20 cellular contexts compared by ENCODE assay signal in genomic region chr19:18526316-18526715, GRCh38.
"Had no signal": no experiment of that assay in that cellular context is flagged by ENCODE, and none has a peak within 500 bp of the region (broad histone marks: within the 10 kb centered on the region; RNA-seq: fewer than 3 reads in every experiment).

No MANE protein-coding gene starts in this region.

- H3K4me3 ChIP-seq: adrenal gland, left lung, pancreas, stomach had no signal

- H3K4me1 ChIP-seq: pancreas had no signal

- H3K27ac ChIP-seq: adrenal gland, left lung, pancreas, stomach, VCaP had no signal

- H3K4me3 Mint-ChIP-seq: activated T-helper 1 cell treated with anti-CD3 and anti-CD28 coated beads, Interleukin-12 subunit alpha, Interleukin-12 subunit beta, Interleukin-2, Interleukin-4 antibody, amounts not matched to agents 30 ng/mL and 10 ng/mL and 1 ng/mL, durations not matched to agents 14 hours and 24 hours and 36 hours; dendritic cell treated with granulocyte-macrophage colony-stimulating factor and Interleukin-4, amounts not matched to agents 40 ng/mL and 50 ng/mL, for 4 days; stimulated activated effector memory CD8-positive, alpha-beta T cell treated with anti-CD3 and anti-CD28 coated beads, Interleukin-12 subunit alpha, Interleukin-12 subunit beta, amount 100 ng/mL, for 72 hours; T-helper 17 cell; type B pancreatic cell had no signal

- H3K27me3 Mint-ChIP-seq: dendritic cell treated with granulocyte-macrophage colony-stimulating factor and Interleukin-4, amounts not matched to agents 40 ng/mL and 50 ng/mL, for 4 days; T-helper 17 cell; type B pancreatic cell had no signal

- H3K9me3 Mint-ChIP-seq: activated naive CD4-positive, alpha-beta T cell treated with anti-CD3 and anti-CD28 coated beads, Interleukin-2, amount 50 U/mL, for 72 hours; activated T-helper 1 cell treated with anti-CD3 and anti-CD28 coated beads, Interleukin-12 subunit alpha, Interleukin-12 subunit beta, Interleukin-2, Interleukin-4 antibody, amounts not matched to agents 30 ng/mL and 10 ng/mL and 1 ng/mL, durations not matched to agents 14 hours and 24 hours and 36 hours; dendritic cell treated with granulocyte-macrophage colony-stimulating factor and Interleukin-4, amounts not matched to agents 40 ng/mL and 50 ng/mL, for 4 days; stimulated activated effector memory CD8-positive, alpha-beta T cell treated with anti-CD3 and anti-CD28 coated beads, Interleukin-12 subunit alpha, Interleukin-12 subunit beta, amount 100 ng/mL, for 72 hours; type B pancreatic cell had no signal

- H3K9me3 ChIP-seq: adrenal gland, left lung, pancreas, stomach had no signal

- H3K27ac Mint-ChIP-seq: activated T-helper 1 cell treated with anti-CD3 and anti-CD28 coated beads, Interleukin-12 subunit alpha, Interleukin-12 subunit beta, Interleukin-2, Interleukin-4 antibody, amounts not matched to agents 30 ng/mL and 10 ng/mL and 1 ng/mL, durations not matched to agents 14 hours and 24 hours and 36 hours; stimulated activated effector memory CD8-positive, alpha-beta T cell treated with anti-CD3 and anti-CD28 coated beads, Interleukin-12 subunit alpha, Interleukin-12 subunit beta, amount 100 ng/mL, for 72 hours; T-helper 17 cell; type B pancreatic cell had no signal

- H3K4me1 Mint-ChIP-seq: stimulated activated effector memory CD8-positive, alpha-beta T cell treated with anti-CD3 and anti-CD28 coated beads, Interleukin-12 subunit alpha, Interleukin-12 subunit beta, amount 100 ng/mL, for 72 hours had no signal

- DNase-seq: activated CD4-positive, alpha-beta T cell treated with anti-CD3 and anti-CD28 coated beads for 1 hour; activated CD4-positive, alpha-beta T cell treated with anti-CD3 and anti-CD28 coated beads, Interleukin-2, amount 50 U/mL, for 4 hours; activated gamma-delta T cell treated with Interleukin-2 at 50 U/mL for 16 hours; adrenal gland; effector memory CD4-positive, alpha-beta T cell; foreskin melanocyte; hypothalamus; kidney; left lung; pancreas; stimulated activated CD4-positive, alpha-beta T cell treated with anti-CD3 and anti-CD28 coated beads, Interleukin-4, amount 100 ng/mL, for 24 hours; stomach; T-helper 17 cell had no signal

- H3K36me3 Mint-ChIP-seq: activated naive CD4-positive, alpha-beta T cell treated with anti-CD3 and anti-CD28 coated beads, Interleukin-2, amount 50 U/mL, for 72 hours; type B pancreatic cell had no signal

- H3K27me3 ChIP-seq: adrenal gland, left lung, pancreas, stomach had no signal

- ATAC-seq: activated naive CD4-positive, alpha-beta T cell treated with anti-CD3 and anti-CD28 coated beads, Interleukin-2, amount 50 U/mL, for 72 hours; left lung; pancreas; sciatic nerve; stimulated activated effector memory CD8-positive, alpha-beta T cell treated with anti-CD3 and anti-CD28 coated beads, Interleukin-12 subunit alpha, Interleukin-12 subunit beta, amount 100 ng/mL, for 72 hours; T-helper 17 cell had no signal
